20 cellular contexts compared by ENCODE assay signal in the genomic region with DNA sequence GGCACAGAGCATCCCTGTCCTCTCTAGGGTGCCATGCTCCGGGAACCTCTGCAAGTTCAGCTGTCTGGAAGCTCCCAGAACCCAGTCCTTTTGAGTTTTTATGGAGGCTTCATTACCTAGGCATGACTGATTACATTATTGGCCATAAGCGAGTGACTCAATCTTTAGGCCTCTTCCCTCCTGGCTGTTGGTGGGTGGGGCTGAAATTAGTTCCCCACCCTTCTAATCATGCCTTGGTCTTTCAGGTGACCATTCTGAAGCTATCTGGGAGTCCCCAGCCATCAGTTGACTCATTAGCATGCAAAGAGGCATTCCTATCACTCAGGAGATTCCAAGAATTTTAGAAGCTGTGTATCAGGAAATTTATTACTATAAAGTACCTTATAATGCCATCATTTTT. TPM values are rescaled to one million over a fixed set of nuclear protein-coding genes. Genes with fewer than 3 reads are reported as not detected.
"Had no signal": no experiment of that assay in that cellular context is flagged by ENCODE, and none has a peak within 500 bp of the region (broad histone marks: within the 10 kb centered on the region; RNA-seq: fewer than 3 reads in every experiment).

No MANE protein-coding gene starts in this region.

- H3K79me2 ChIP-seq: hepatocyte had no signal

- H3K27ac Mint-ChIP-seq: activated naive CD4-positive, alpha-beta T cell treated with anti-CD3 and anti-CD28 coated beads, Interleukin-2, amount 50 U/mL, for 24 hours; activated T-cell treated with anti-CD3 and anti-CD28 coated beads, Interleukin-2, amount 50 U/mL, for 72 hours; dendritic cell treated with granulocyte-macrophage colony-stimulating factor and Interleukin-4, amounts not matched to agents 40 ng/mL and 50 ng/mL, for 4 days; stimulated activated effector memory CD8-positive, alpha-beta T cell treated with anti-CD3 and anti-CD28 coated beads, Interleukin-12 subunit alpha, Interleukin-12 subunit beta, amount 100 ng/mL, for 72 hours had no signal

- H3K36me3 ChIP-seq: breast epithelium, prostate gland had no signal

- H3K4me1 ChIP-seq: ascending aorta, breast epithelium, left lung, prostate gland, testis had no signal

- H3K4me1 Mint-ChIP-seq: activated naive CD4-positive, alpha-beta T cell treated with anti-CD3 and anti-CD28 coated beads, Interleukin-2, amount 50 U/mL, for 24 hours; stimulated activated effector memory CD8-positive, alpha-beta T cell treated with anti-CD3 and anti-CD28 coated beads, Interleukin-12 subunit alpha, Interleukin-12 subunit beta, amount 100 ng/mL, for 72 hours had no signal

- H3K9me3 ChIP-seq: ascending aorta, breast epithelium, left lung, prostate gland, testis had no signal

- H3K4me2 ChIP-seq: hepatocyte had no signal

- H3K27me3 Mint-ChIP-seq: activated naive CD4-positive, alpha-beta T cell treated with anti-CD3 and anti-CD28 coated beads, Interleukin-2, amount 50 U/mL, for 24 hours; dendritic cell treated with granulocyte-macrophage colony-stimulating factor and Interleukin-4, amounts not matched to agents 40 ng/mL and 50 ng/mL, for 4 days had no signal

- FAIRE-seq: endothelial cell of umbilical vein, islet of Langerhans had no signal

- DNase-seq: activated CD4-positive, alpha-beta T cell treated with anti-CD3 and anti-CD28 coated beads, Interleukin-2, amount 50 U/mL, for 1 hour; activated CD8-positive, alpha-beta memory T cell treated with anti-CD3 and anti-CD28 coated beads, Interleukin-2, amount 50 U/mL, for 4 hours; activated gamma-delta T cell; activated T-cell treated with anti-CD3 and anti-CD28 coated beads, Interleukin-2, amount 50 U/mL, for 72 hours; effector memory CD4-positive, alpha-beta T cell; left lung; right cardiac atrium; stimulated activated CD4-positive, alpha-beta T cell treated with anti-CD3 and anti-CD28 coated beads, Interleukin-4, amount 100 ng/mL, for 1 hour; testis had no signal

- H2AFZ ChIP-seq: hepatocyte had no signal

- H3K9me3 Mint-ChIP-seq: activated naive CD4-positive, alpha-beta T cell treated with anti-CD3 and anti-CD28 coated beads, Interleukin-2, amount 50 U/mL, for 24 hours; activated T-cell treated with anti-CD3 and anti-CD28 coated beads, Interleukin-2, amount 50 U/mL, for 72 hours; dendritic cell treated with granulocyte-macrophage colony-stimulating factor and Interleukin-4, amounts not matched to agents 40 ng/mL and 50 ng/mL, for 4 days; stimulated activated effector memory CD8-positive, alpha-beta T cell treated with anti-CD3 and anti-CD28 coated beads, Interleukin-12 subunit alpha, Interleukin-12 subunit beta, amount 100 ng/mL, for 72 hours had no signal

- H3K4me3 ChIP-seq: ascending aorta, breast epithelium, hepatocyte, left lung, prostate gland, skin epidermis, testis had no signal

- H3K27me3 ChIP-seq: ascending aorta, breast epithelium, hepatocyte, left lung, testis had no signal

- H3K4me3 Mint-ChIP-seq: activated naive CD4-positive, alpha-beta T cell treated with anti-CD3 and anti-CD28 coated beads, Interleukin-2, amount 50 U/mL, for 24 hours; activated T-cell treated with anti-CD3 and anti-CD28 coated beads, Interleukin-2, amount 50 U/mL, for 72 hours; dendritic cell treated with granulocyte-macrophage colony-stimulating factor and Interleukin-4, amounts not matched to agents 40 ng/mL and 50 ng/mL, for 4 days; stimulated activated effector memory CD8-positive, alpha-beta T cell treated with anti-CD3 and anti-CD28 coated beads, Interleukin-12 subunit alpha, Interleukin-12 subunit beta, amount 100 ng/mL, for 72 hours had no signal

- H3K27ac ChIP-seq: ascending aorta, breast epithelium, hepatocyte, left lung, prostate gland, skin epidermis, testis had no signal

- H3K36me3 Mint-ChIP-seq: activated naive CD4-positive, alpha-beta T cell treated with anti-CD3 and anti-CD28 coated beads, Interleukin-2, amount 50 U/mL, for 24 hours; stimulated activated effector memory CD8-positive, alpha-beta T cell treated with anti-CD3 and anti-CD28 coated beads, Interleukin-12 subunit alpha, Interleukin-12 subunit beta, amount 100 ng/mL, for 72 hours had no signal

RNA-seq across cellular contexts. Expression of gene WLS, which starts 46.6 kb away (rescaled TPM):
- total RNA-seq: activated T-cell treated with anti-CD3 and anti-CD28 coated beads, Interleukin-2, amount 50 U/mL, for 72 hours; T-helper 1 cell treated with Interleukin-12 subunit alpha and Interleukin-12 subunit beta and Interleukin-4 antibody, amounts not matched to agents 30 ng/mL and 1 ng/mL, for 36 hours had no signal
